1 cellular context compared by ENCODE assay signal in genomic region chr16:79601978-79602609, GRCh38.
TF ChIP-seq lines count a peak whose summit lies in the region.

No MANE protein-coding gene starts in this region.

TF ChIP-seq in GM23338, 12 proteins besides CTCF, POLR2A, EP300 and RAD21 (continued from another document):
- TF ChIP-seq ZNF462 (CRISPR knock-in tag; IDR thresholded peaks at IDR 0.05) (no peak), EZH2phosphoT487 (IDR thresholded peaks at IDR 0.05; ENCODE audit: unreplicated experiment) (no peak), JUNB (IDR thresholded peaks at IDR 0.05; ENCODE audit: unreplicated experiment) (no peak), STAT1 (IDR thresholded peaks at IDR 0.05; ENCODE audit: unreplicated experiment) (no peak), ZNF331 (CRISPR knock-in tag; IDR thresholded peaks at IDR 0.05; ENCODE audit: low read depth) (no peak), ZNF114 (CRISPR knock-in tag; IDR thresholded peaks at IDR 0.05) (no peak), CREB1 (CRISPR knock-in tag; IDR thresholded peaks at IDR 0.05; ENCODE audit: low read depth) (no peak), NANOG (IDR thresholded peaks at IDR 0.05; ENCODE audit: borderline replicate concordance) (no peak), ETS1 (IDR thresholded peaks at IDR 0.05) (no peak)
- TF ChIP-seq, protein P1, sequence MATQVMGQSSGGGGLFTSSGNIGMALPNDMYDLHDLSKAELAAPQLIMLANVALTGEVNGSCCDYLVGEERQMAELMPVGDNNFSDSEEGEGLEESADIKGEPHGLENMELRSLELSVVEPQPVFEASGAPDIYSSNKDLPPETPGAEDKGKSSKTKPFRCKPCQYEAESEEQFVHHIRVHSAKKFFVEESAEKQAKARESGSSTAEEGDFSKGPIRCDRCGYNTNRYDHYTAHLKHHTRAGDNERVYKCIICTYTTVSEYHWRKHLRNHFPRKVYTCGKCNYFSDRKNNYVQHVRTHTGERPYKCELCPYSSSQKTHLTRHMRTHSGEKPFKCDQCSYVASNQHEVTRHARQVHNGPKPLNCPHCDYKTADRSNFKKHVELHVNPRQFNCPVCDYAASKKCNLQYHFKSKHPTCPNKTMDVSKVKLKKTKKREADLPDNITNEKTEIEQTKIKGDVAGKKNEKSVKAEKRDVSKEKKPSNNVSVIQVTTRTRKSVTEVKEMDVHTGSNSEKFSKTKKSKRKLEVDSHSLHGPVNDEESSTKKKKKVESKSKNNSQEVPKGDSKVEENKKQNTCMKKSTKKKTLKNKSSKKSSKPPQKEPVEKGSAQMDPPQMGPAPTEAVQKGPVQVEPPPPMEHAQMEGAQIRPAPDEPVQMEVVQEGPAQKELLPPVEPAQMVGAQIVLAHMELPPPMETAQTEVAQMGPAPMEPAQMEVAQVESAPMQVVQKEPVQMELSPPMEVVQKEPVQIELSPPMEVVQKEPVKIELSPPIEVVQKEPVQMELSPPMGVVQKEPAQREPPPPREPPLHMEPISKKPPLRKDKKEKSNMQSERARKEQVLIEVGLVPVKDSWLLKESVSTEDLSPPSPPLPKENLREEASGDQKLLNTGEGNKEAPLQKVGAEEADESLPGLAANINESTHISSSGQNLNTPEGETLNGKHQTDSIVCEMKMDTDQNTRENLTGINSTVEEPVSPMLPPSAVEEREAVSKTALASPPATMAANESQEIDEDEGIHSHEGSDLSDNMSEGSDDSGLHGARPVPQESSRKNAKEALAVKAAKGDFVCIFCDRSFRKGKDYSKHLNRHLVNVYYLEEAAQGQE (IDR thresholded peaks at IDR 0.05; ENCODE audit: unreplicated experiment) = no peak
